Comparison of ENCODE assay signal across 1 cellular context in genomic region chr19:50501568-50502475, GRCh38.
TF ChIP-seq lines count a peak whose summit lies in the region.

No MANE protein-coding gene starts in this region.

TF ChIP-seq in HEK293, 187 proteins besides CTCF, POLR2A, EP300 and RAD21 (continued from another document):
- no peak for TF ChIP-seq ATF2 (tag by site-specific recombination; IDR thresholded peaks at IDR 0.05; ENCODE audit: low read depth)
- no peak for TF ChIP-seq ZNF140 (tag by site-specific recombination; IDR thresholded peaks at IDR 0.05)
- no peak for TF ChIP-seq ZNF768 (tag by site-specific recombination; IDR thresholded peaks at IDR 0.05)
- peak; percentile 54; the same call in 1 of the 2 replicates for TF ChIP-seq KLF1 (tag by site-specific recombination; IDR thresholded peaks at IDR 0.05)
- no peak for TF ChIP-seq ZNF157 (tag by site-specific recombination; IDR thresholded peaks at IDR 0.05)
- peak; percentile 20; the same call in 1 of the 2 replicates for TF ChIP-seq ZNF692 (tag by site-specific recombination; IDR thresholded peaks at IDR 0.05)
- TF ChIP-seq ZNF621 (tag by site-specific recombination; IDR thresholded peaks at IDR 0.05): no peak
- no peak for TF ChIP-seq REPIN1 (tag by site-specific recombination; IDR thresholded peaks at IDR 0.05; ENCODE audit: low read depth)
- no peak for TF ChIP-seq ZNF645 (tag by site-specific recombination; IDR thresholded peaks at IDR 0.05)
- TF ChIP-seq ZSCAN16 (tag by site-specific recombination; IDR thresholded peaks at IDR 0.05): no peak
- no peak for TF ChIP-seq ZNF146 (tag by site-specific recombination; IDR thresholded peaks at IDR 0.05)
- no peak for TF ChIP-seq ZNF777 (tag by site-specific recombination; IDR thresholded peaks at IDR 0.05; ENCODE audit: borderline replicate concordance)
- 0 out of 2 replicates have a peak, but pooled peaks have one; percentile 18 for TF ChIP-seq SP2 (tag by site-specific recombination; IDR thresholded peaks at IDR 0.05)
- TF ChIP-seq ZNF660 (tag by site-specific recombination; IDR thresholded peaks at IDR 0.05): no peak
- no peak for TF ChIP-seq ZNF274 (IDR thresholded peaks at IDR 0.05; ENCODE audit: low read length)
- no peak for TF ChIP-seq ZNF274 (tag by site-specific recombination; IDR thresholded peaks at IDR 0.05; ENCODE audit: borderline replicate concordance)
- no peak for TF ChIP-seq AEBP2 (tag by site-specific recombination; IDR thresholded peaks at IDR 0.05; ENCODE audit: borderline replicate concordance)
- TF ChIP-seq SP3 (tag by site-specific recombination; IDR thresholded peaks at IDR 0.05): no peak
- TF ChIP-seq MEIS1 (CRISPR knock-in tag; IDR thresholded peaks at IDR 0.05; ENCODE audit: borderline replicate concordance): no peak
- peak; percentile 34; the same call in 1 of the 2 replicates for TF ChIP-seq GLIS2 (tag by site-specific recombination; IDR thresholded peaks at IDR 0.05)
- TF ChIP-seq OSR2 (tag by site-specific recombination; IDR thresholded peaks at IDR 0.05): no peak
- no peak for TF ChIP-seq ZBTB26 (tag by site-specific recombination; optimal IDR thresholded peaks at IDR 0.05)
- no peak for TF ChIP-seq ZNF114 (tag by site-specific recombination; IDR thresholded peaks at IDR 0.05)
- no peak for TF ChIP-seq ZNF585B (tag by site-specific recombination; IDR thresholded peaks at IDR 0.05)
- TF ChIP-seq ZNF501 (tag by site-specific recombination; IDR thresholded peaks at IDR 0.05): no peak
- TF ChIP-seq RBAK (tag by site-specific recombination; IDR thresholded peaks at IDR 0.05): no peak
TF ChIP-seq in HEK293: peak in this region for 5.
